ENCODE assay signal across 8 cellular contexts in the genomic region with DNA sequence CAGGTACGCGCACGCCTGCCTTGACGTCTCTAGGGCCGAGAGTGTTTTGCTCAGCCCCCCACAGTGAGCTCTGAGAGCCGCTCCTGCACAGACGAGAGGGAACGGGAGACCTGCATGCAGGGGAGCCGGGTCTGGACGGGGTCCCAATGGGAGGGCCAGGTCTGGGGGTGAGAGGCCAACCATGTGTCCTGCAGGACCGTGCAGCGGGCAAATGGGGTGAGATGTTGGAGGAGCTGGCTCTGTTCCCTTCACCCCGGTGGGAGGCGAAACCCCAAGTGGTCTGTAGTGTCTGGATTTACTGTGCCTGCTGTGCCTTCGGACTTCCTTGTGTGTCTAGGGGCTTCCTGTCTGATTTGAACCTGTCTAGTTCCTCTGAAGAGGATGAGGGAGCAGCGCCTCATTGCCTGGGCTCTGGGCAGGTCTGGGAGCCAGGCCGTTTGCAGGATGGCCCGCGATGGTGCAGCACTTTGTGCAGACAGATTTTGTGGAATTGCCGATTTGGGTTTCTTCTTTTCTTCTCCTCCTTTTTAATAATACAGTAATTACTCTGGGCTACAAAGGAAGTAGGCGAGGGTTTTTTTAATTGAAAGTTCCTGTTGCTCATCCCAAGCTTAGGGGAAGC. TPM values are rescaled to one million over a fixed set of nuclear protein-coding genes. Genes with fewer than 3 reads are reported as not detected.
DNase-seq lines count a peak whose midpoint lies in the region; TF ChIP-seq lines count a peak whose summit lies in the region.

No MANE protein-coding gene starts in this region.

- no peaks in the 10 kb centered on the region for H3K9me2 ChIP-seq in MM.1S (replicated peaks; ENCODE audit: insufficient read depth, low read length)
- no peaks in the 10 kb centered on the region for H3K9me2 ChIP-seq in neural cell (ENCODE audit: insufficient read depth, low read length)

- BruUV-seq in Calu3 (replicated peaks; lab: Mats Ljungman, UMichigan) = no TSS peak

- no peak for TF ChIP-seq RAD21 in neural cell (conservative IDR thresholded peaks at IDR 0.05)

- peak overlapping the region; percentile 76 for H3K9ac ChIP-seq in MM.1S (ENCODE audit: low read length)
- peak overlapping the region; percentile 88 for H3K9ac ChIP-seq in neural cell (ENCODE audit: low read length)

- H3K79me2 ChIP-seq in MM.1S (ENCODE audit: low read length) (peaks cover 67% of the 10 kb centered on the region), neural cell (replicated peaks; ENCODE audit: insufficient read depth, low read length) (peaks cover 48% of the 10 kb centered on the region)

- no peak for TF ChIP-seq EP300 in neural cell (conservative IDR thresholded peaks at IDR 0.05; ENCODE audit: poor library complexity, severe bottlenecking)

- TF ChIP-seq CTCF in Calu3 (IDR thresholded peaks at IDR 0.05; ENCODE audit: unreplicated experiment) = no peak
- TF ChIP-seq CTCF in MM.1S (IDR thresholded peaks at IDR 0.05; ENCODE audit: low read length) = no peak
- TF ChIP-seq CTCF in coronary artery (IDR thresholded peaks at IDR 0.05) = no peak
- no peak for TF ChIP-seq CTCF in neural cell (IDR thresholded peaks at IDR 0.05; ENCODE audit: poor library complexity, severe bottlenecking)

- peak overlapping the region; percentile 79 for H3K4me3 Mint-ChIP-seq in Calu3 (ENCODE audit: low read depth, unreplicated experiment)

- no peak overlapping the region for H3K27ac Mint-ChIP-seq in Calu3 (ENCODE audit: unreplicated experiment)

- H3K36me3 Mint-ChIP-seq in Calu3 (ENCODE audit: insufficient read depth, unreplicated experiment) = peaks cover 39% of the 10 kb centered on the region

- CTCF ChIA-PET in Calu3 (lab: Charles Lee) = interaction anchor here (0.7 kb wide), 1 partner anchor 10 kb away, joined by 3 read pairs; no protein-coding TSS in a partner anchor

- H3K27ac ChIP-seq in MM.1S (ENCODE audit: low read length) = peak overlapping the region; percentile 77; the same call in 1 of the 2 replicates
- H3K27ac ChIP-seq in coronary artery = peak overlapping the region; percentile 61 to 98
- H3K27ac ChIP-seq in neural cell (ENCODE audit: low read length) = peak overlapping the region; percentile 78

- H3K36me3 ChIP-seq in MM.1S (replicated peaks; ENCODE audit: insufficient read depth, low read length) (peaks cover 2% of the 10 kb centered on the region; the same call in 1 of the 2 replicates), neural cell (ENCODE audit: insufficient read depth, low read length) (no peaks in the 10 kb centered on the region)

- H3K9me3 Mint-ChIP-seq in Calu3 (ENCODE audit: low read depth, unreplicated experiment) = no peaks in the 10 kb centered on the region

- no peaks in the 10 kb centered on the region for H3K9me3 ChIP-seq in MM.1S (replicated peaks; ENCODE audit: insufficient read depth, low read length)
- no peaks in the 10 kb centered on the region for H3K9me3 ChIP-seq in neural cell (ENCODE audit: low read length)

- peaks cover 28% of the 10 kb centered on the region for H3F3A ChIP-seq in MM.1S (ENCODE audit: insufficient read depth, low read length)
- peaks cover 5% of the 10 kb centered on the region for H3F3A ChIP-seq in neural cell (ENCODE audit: insufficient read depth, low read length, poor library complexity, severe bottlenecking)

- peak overlapping the region; percentile 99 for H3K4me2 ChIP-seq in MM.1S (ENCODE audit: low read depth, low read length)
- H3K4me2 ChIP-seq in neural cell (ENCODE audit: low read length) = peak overlapping the region; percentile 88

- H3K27me3 Mint-ChIP-seq in Calu3 (ENCODE audit: unreplicated experiment) = no peaks in the 10 kb centered on the region

- no peaks in the 10 kb centered on the region for H3K27me3 ChIP-seq in MM.1S (replicated peaks; ENCODE audit: insufficient read depth, low read length)
- H3K27me3 ChIP-seq in neural cell (ENCODE audit: insufficient read depth, low read depth, low read length) = no peaks in the 10 kb centered on the region

- intact Hi-C loops in Calu3 (cut with micrococcal nuclease; ENCODE audit: unreplicated experiment) = no loop called here

- H3K4me1 ChIP-seq in MM.1S (ENCODE audit: low read length) = peaks cover 17% of the 10 kb centered on the region

- DNase-seq in Calu3 (no peak), MM.1S (no peak), coronary artery (ENCODE audit: low spot score) (no peak), NCI-H345 treated with DMSO at 0.1 percent for 48 hours (lab: John Stamatoyannopoulos, UW; ENCODE audit: unreplicated experiment) (no peak), H4 (ENCODE audit: low spot score) (no peak)
- no peak for DNase-seq in stimulated activated CD4-positive, alpha-beta T cell treated with anti-CD3 and anti-CD28 coated beads, Interleukin-1b, Interleukin-23, amount 100 ng/mL, for 48 hours
- DNase-seq in activated CD4-positive, CD25-positive, alpha-beta regulatory T cell treated with anti-CD3 and anti-CD28 coated beads, Interleukin-2, amount 50 U/mL, for 72 hours = no peak

- H2AFZ ChIP-seq in MM.1S (ENCODE audit: low read length) = no peak overlapping the region
- H2AFZ ChIP-seq in neural cell (ENCODE audit: low read depth, low read length) = no peak overlapping the region

- H3K4me3 ChIP-seq in MM.1S (ENCODE audit: low read length) = peak overlapping the region; percentile 76
- peak overlapping the region; percentile 82 for H3K4me3 ChIP-seq in coronary artery
- H3K4me3 ChIP-seq in neural cell (ENCODE audit: low read length) = peak overlapping the region; percentile 90

- H4K20me1 ChIP-seq in MM.1S (ENCODE audit: insufficient read depth, low read length) = peaks cover 34% of the 10 kb centered on the region
- no peaks in the 10 kb centered on the region for H4K20me1 ChIP-seq in neural cell (ENCODE audit: insufficient read depth)

- H3K4me1 Mint-ChIP-seq in Calu3 (ENCODE audit: low read depth, unreplicated experiment) = no peaks in the 10 kb centered on the region

TF ChIP-seq in neural cell, 6 proteins besides CTCF, POLR2A, EP300 and RAD21:
- TF ChIP-seq EZH2 (IDR thresholded peaks at IDR 0.05; ENCODE audit: borderline replicate concordance, insufficient read depth, low read length, poor library complexity, severe bottlenecking) (no peak), POLR2AphosphoS5 (IDR thresholded peaks at IDR 0.05) (peak; percentile 34)

RNA-seq across cellular contexts. Expression of gene CSNK1G2, which starts 2.1 kb away (rescaled TPM):
- total RNA-seq in Calu3 (2022) = 54.5 and 59.2 TPM in 2 replicates
- polyA plus RNA-seq in neural cell = 110 and 138 TPM in 2 replicates
- 68.9 and 78.6 TPM in 2 replicates for polyA minus RNA-seq in neural cell
- 23.2 and 36.6 TPM in 2 replicates for total RNA-seq in H4 (2014; rRNA removed; shearing (Covaris generic))

RNA-seq across cellular contexts. Expression of gene ADAT3, which starts 37.8 kb away (rescaled TPM):
- total RNA-seq in Calu3 (2022) = 6.7 TPM in 2 replicates
- polyA plus RNA-seq in neural cell = 1.6 TPM in 2 replicates
- polyA minus RNA-seq in neural cell = 2.4 and 2.7 TPM in 2 replicates
- total RNA-seq in H4 (2014; rRNA removed; shearing (Covaris generic)) = 0.93 and 1.0 TPM in 2 replicates

RNA-seq across cellular contexts. Expression of gene SCAMP4, which starts 37.8 kb away (rescaled TPM):
- total RNA-seq in Calu3 (2022) = 64.2 and 80.5 TPM in 2 replicates
- polyA plus RNA-seq in neural cell = 12.7 and 13.3 TPM in 2 replicates
- 15.4 and 23.6 TPM in 2 replicates for polyA minus RNA-seq in neural cell
- total RNA-seq in H4 (2014; rRNA removed; shearing (Covaris generic)) = 66.3 and 68.3 TPM in 2 replicates

RNA-seq across cellular contexts. Expression of gene ABHD17A, which starts 57.7 kb away (rescaled TPM):
- 35.2 and 36.9 TPM in 2 replicates for total RNA-seq in Calu3 (2022)
- polyA plus RNA-seq in neural cell = 116 and 140 TPM in 2 replicates
- 49.9 and 68.2 TPM in 2 replicates for polyA minus RNA-seq in neural cell
- 20.2 and 40.6 TPM in 2 replicates for total RNA-seq in H4 (2014; rRNA removed; shearing (Covaris generic))
